ENCODE assay signal across 8 cellular contexts in genomic region chr1:32250893-32251716, GRCh38. TPM values are rescaled to one million over a fixed set of nuclear protein-coding genes. Genes with fewer than 3 reads are reported as not detected.
DNase-seq lines count a peak whose midpoint lies in the region; ATAC-seq, FAIRE-seq and TF ChIP-seq lines count a peak whose summit lies in the region.

LCK (plus strand) TSS chr1:32251265; CDS start chr1:32274330, 23,065 bp downstream.

- no peak for ATAC-seq in GM19328 (IDR thresholded peaks at IDR 0.05; ENCODE audit: unreplicated experiment)
- no peak for ATAC-seq in HG03520 (IDR thresholded peaks at IDR 0.05; ENCODE audit: unreplicated experiment)

- peak; percentile 94 for TF ChIP-seq POLR2A in GM12892 (IDR thresholded peaks at IDR 0.05; ENCODE audit: low read depth, low read length)

- peak; percentile 87 for FAIRE-seq in GM12892 (lab: Jason Lieb, UNC)

- DNase-seq in GM12892 (ENCODE audit: insufficient read length) (peak; percentile 64), T-helper 22 cell (ENCODE audit: low read depth) (peak; percentile 34), NCI-H774 (lab: John Stamatoyannopoulos, UW) (no peak), NCI-H187 treated with DMSO at 0.1 percent for 48 hours (lab: John Stamatoyannopoulos, UW) (no peak)
- peak; percentile 62 for DNase-seq in central memory CD4-positive, alpha-beta T cell
- peak; percentile 66 to 72 (median 68) for DNase-seq in stimulated activated CD4-positive, alpha-beta T cell treated with anti-CD3 and anti-CD28 coated beads, Interleukin-12 subunit alpha, Interleukin-12 subunit beta, amount 100 ng/mL, for 48 hours (ENCODE audit: low read depth in 2 of 3, low spot score in 1 of 3)

RNA-seq across cellular contexts. Expression of gene LCK, which starts in this region (rescaled TPM):
- polyA plus RNA-seq in GM12892 (2012; ENCODE audit: missing spikeins) = 60.3 TPM

Comparison
In these comparisons a context has a peak if more than half of its experiments do, and no peak if none do; other contexts are left out.
1. DNase-seq: peak in GM12892 (single experiment), T-helper 22 cell (single experiment), central memory CD4-positive, alpha-beta T cell (single experiment) and stimulated activated CD4-positive, alpha-beta T cell treated with anti-CD3 and anti-CD28 coated beads, Interleukin-12 subunit alpha, Interleukin-12 subunit beta, amount 100 ng/mL, for 48 hours (3 of 3); none in NCI-H774 (single experiment) and NCI-H187 treated with DMSO at 0.1 percent for 48 hours (single experiment).